Comparison of ENCODE assay signal across 34 cellular contexts in genomic region chr12:1127021-1127420, GRCh38.
"Had no signal": no experiment of that assay in that cellular context is flagged by ENCODE, and none has a peak within 500 bp of the region (broad histone marks: within the 10 kb centered on the region; RNA-seq: fewer than 3 reads in every experiment).

No MANE protein-coding gene starts in this region.

- DNase-seq: Karpas-422, Kasumi-1, MG63, MM.1S, MV-4-11, NCI-H1048, NCI-H1092, NCI-H1092 treated with DMSO at 0.1 percent for 48 hours, NCI-H1105, NCI-H1417, NCI-H1417 treated with DMSO at 0.1 percent for 48 hours, NCI-H1436, NCI-H1436 treated with DMSO at 0.1 percent for 48 hours, NCI-H146, NCI-H1694, NCI-H1694 treated with DMSO at 0.1 percent for 48 hours, NCI-H187, NCI-H187 treated with DMSO at 0.1 percent for 48 hours, NCI-H1930, NCI-H2029, NCI-H2029 treated with DMSO at 0.1 percent for 48 hours, NCI-H2081, NCI-H2081 treated with DMSO at 0.1 percent for 48 hours, NCI-H2107, NCI-H2171, NCI-H2171 treated with DMSO at 0.1 percent for 48 hours, NCI-H2227 treated with DMSO at 0.1 percent for 48 hours, NCI-H226, NCI-H345, NCI-H446, NCI-H446 treated with DMSO at 0.1 percent for 48 hours, NCI-H510A, NCI-H510A treated with DMSO at 0.1 percent for 48 hours, NCI-H524 had no signal

- H3K4me3 ChIP-seq: MG63 had no signal

- H3K9me3 ChIP-seq: MG63 had no signal

- H3K27me3 ChIP-seq: MG63 had no signal
